Comparison of ENCODE assay signal across 17 cellular contexts in the genomic region with DNA sequence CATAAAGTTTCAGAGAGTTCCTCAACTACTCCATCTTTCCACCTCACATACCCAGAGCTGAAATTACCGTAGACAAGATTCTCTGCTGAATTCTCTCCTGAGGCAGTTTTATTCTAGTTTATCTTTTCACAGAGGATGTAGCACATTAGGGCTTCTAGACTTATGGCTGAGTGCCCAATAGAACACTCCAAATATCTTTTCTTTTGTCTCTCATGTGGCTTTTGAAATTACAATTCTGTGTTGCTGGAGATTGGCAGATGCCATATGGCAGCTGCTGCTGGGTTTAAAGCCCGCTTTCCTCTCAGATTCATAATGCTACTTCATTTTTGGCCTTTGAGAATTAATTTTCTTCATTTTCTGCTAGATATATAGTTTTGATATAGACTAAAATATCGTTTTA.
"Had no signal": no experiment of that assay in that cellular context is flagged by ENCODE, and none has a peak within 500 bp of the region (broad histone marks: within the 10 kb centered on the region; RNA-seq: fewer than 3 reads in every experiment).

No MANE protein-coding gene starts in this region.

- H3K4me3 ChIP-seq: body of pancreas, suprapubic skin had no signal

- H3K4me1 ChIP-seq: body of pancreas, suprapubic skin had no signal

- DNase-seq: activated CD4-positive, alpha-beta T cell treated with anti-CD3 and anti-CD28 coated beads, Interleukin-2, amount 50 U/mL, for 48 hours; activated CD8-positive, alpha-beta memory T cell treated with anti-CD3 and anti-CD28 coated beads, Interleukin-2, amount 10 ng/mL, durations not matched to agents 7 days and 5 days; activated effector memory CD4-positive, alpha-beta T cell treated with Interleukin-2 at 50 U/mL for 16 hours; activated T-cell treated with anti-CD3 and anti-CD28 coated beads, Interleukin-2, amount 50 U/mL, for 24 hours; amniotic stem cell; body of pancreas; central memory CD4-positive, alpha-beta T cell; endodermal cell; erythroblast; stimulated activated CD4-positive, alpha-beta T cell treated with anti-CD3 and anti-CD28 coated beads, Interleukin-4, amount 100 ng/mL, for 1 hour; stimulated activated CD8-positive, alpha-beta memory T cell treated with anti-CD3 and anti-CD28 coated beads, Interleukin-4, amount 100 ng/mL, for 48 hours; stimulated activated naive CD8-positive, alpha-beta T cell treated with anti-CD3 and anti-CD28 coated beads, Interleukin-15, Interleukin-2, amounts not matched to agents 100 U/mL and 50 U/mL, for 24 hours had no signal

- H3K9me3 ChIP-seq: body of pancreas, suprapubic skin had no signal

- H3K27ac Mint-ChIP-seq: activated CD8-positive, alpha-beta memory T cell treated with anti-CD3 and anti-CD28 coated beads, Interleukin-2, amount 10 ng/mL, durations not matched to agents 7 days and 5 days; activated naive CD4-positive, alpha-beta T cell treated with anti-CD3 and anti-CD28 coated beads, Interleukin-2, amount 50 U/mL, for 24 hours; activated T-cell treated with anti-CD3 and anti-CD28 coated beads, Interleukin-2, amount 50 U/mL, for 24 hours; dendritic cell treated with granulocyte-macrophage colony-stimulating factor and Interleukin-4, amounts not matched to agents 40 ng/mL and 50 ng/mL, for 4 days; endodermal cell; type B pancreatic cell had no signal

- H3K27me3 ChIP-seq: body of pancreas, suprapubic skin had no signal

- H3K27me3 Mint-ChIP-seq: dendritic cell treated with granulocyte-macrophage colony-stimulating factor and Interleukin-4, amounts not matched to agents 40 ng/mL and 50 ng/mL, for 4 days; type B pancreatic cell had no signal

- H3K36me3 ChIP-seq: suprapubic skin had no signal

- H3K27ac ChIP-seq: body of pancreas, suprapubic skin had no signal

- ATAC-seq: activated CD8-positive, alpha-beta memory T cell treated with anti-CD3 and anti-CD28 coated beads, Interleukin-2, amount 10 ng/mL, durations not matched to agents 7 days and 5 days; body of pancreas; stimulated activated naive CD8-positive, alpha-beta T cell treated with anti-CD3 and anti-CD28 coated beads, Interleukin-15, Interleukin-2, amounts not matched to agents 100 U/mL and 50 U/mL, for 24 hours had no signal

- H3K4me3 Mint-ChIP-seq: activated CD8-positive, alpha-beta memory T cell treated with anti-CD3 and anti-CD28 coated beads, Interleukin-2, amount 10 ng/mL, durations not matched to agents 7 days and 5 days; activated naive CD4-positive, alpha-beta T cell treated with anti-CD3 and anti-CD28 coated beads, Interleukin-2, amount 50 U/mL, for 24 hours; activated T-cell treated with anti-CD3 and anti-CD28 coated beads, Interleukin-2, amount 50 U/mL, for 24 hours; dendritic cell treated with granulocyte-macrophage colony-stimulating factor and Interleukin-4, amounts not matched to agents 40 ng/mL and 50 ng/mL, for 4 days; endodermal cell; neural crest cell; type B pancreatic cell had no signal

- H3K4me1 Mint-ChIP-seq: activated CD8-positive, alpha-beta memory T cell treated with anti-CD3 and anti-CD28 coated beads, Interleukin-2, amount 10 ng/mL, durations not matched to agents 7 days and 5 days; activated naive CD4-positive, alpha-beta T cell treated with anti-CD3 and anti-CD28 coated beads, Interleukin-2, amount 50 U/mL, for 24 hours; endodermal cell; neural crest cell had no signal

- H3K36me3 Mint-ChIP-seq: activated CD8-positive, alpha-beta memory T cell treated with anti-CD3 and anti-CD28 coated beads, Interleukin-2, amount 10 ng/mL, durations not matched to agents 7 days and 5 days; activated naive CD4-positive, alpha-beta T cell treated with anti-CD3 and anti-CD28 coated beads, Interleukin-2, amount 50 U/mL, for 24 hours; type B pancreatic cell had no signal

- H3K9me3 Mint-ChIP-seq: activated naive CD4-positive, alpha-beta T cell treated with anti-CD3 and anti-CD28 coated beads, Interleukin-2, amount 50 U/mL, for 24 hours; activated T-cell treated with anti-CD3 and anti-CD28 coated beads, Interleukin-2, amount 50 U/mL, for 24 hours; dendritic cell treated with granulocyte-macrophage colony-stimulating factor and Interleukin-4, amounts not matched to agents 40 ng/mL and 50 ng/mL, for 4 days; endodermal cell; neural crest cell; type B pancreatic cell had no signal
